ENCODE assay signal across 15 cellular contexts in the genomic region with DNA sequence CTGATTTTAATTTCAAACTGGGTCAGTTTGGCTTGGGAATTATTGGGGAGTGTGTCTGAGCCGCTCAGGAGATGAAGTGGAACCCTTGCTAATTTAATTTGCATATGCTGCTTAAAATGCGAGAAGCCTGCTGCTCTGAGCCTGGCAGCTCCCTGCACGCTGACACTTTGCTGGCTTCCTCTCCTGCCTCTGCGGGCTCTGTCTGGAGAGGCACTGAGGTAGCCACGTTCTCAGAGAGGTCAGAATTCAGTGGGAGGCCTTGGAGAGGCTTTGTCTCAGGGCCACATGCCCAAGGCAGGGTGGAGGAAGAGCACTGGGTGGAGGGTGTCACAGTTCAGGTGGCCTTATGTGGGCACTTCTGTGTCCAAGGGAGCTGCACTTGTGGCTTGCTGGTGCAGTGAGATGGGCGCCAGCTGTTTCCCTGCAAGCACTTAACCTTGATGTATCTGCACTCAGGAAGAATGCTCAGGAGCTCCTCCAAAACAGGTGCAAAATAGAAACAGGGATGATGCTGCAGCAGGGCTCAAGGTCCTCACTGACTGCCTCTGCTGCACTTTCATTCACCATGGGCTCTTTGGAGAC.
DNase-seq lines count a peak whose midpoint lies in the region; ATAC-seq and TF ChIP-seq lines count a peak whose summit lies in the region.
"Had no signal": no experiment of that assay in that cellular context is flagged by ENCODE, and none has a peak within 500 bp of the region (broad histone marks: within the 10 kb centered on the region; RNA-seq: fewer than 3 reads in every experiment).

No MANE protein-coding gene starts in this region.

- H3K27me3 ChIP-seq in BE2C (no peaks in the 10 kb centered on the region), suprapubic skin (no peaks in the 10 kb centered on the region)
- H3K27me3 ChIP-seq: gastrocnemius medialis, uterus had no signal

- no peak overlapping the region for H3K27ac ChIP-seq in suprapubic skin
- H3K27ac ChIP-seq: gastrocnemius medialis, uterus had no signal

- no peak for TF ChIP-seq EP300 in suprapubic skin (IDR thresholded peaks at IDR 0.05)

- H3K9me3 ChIP-seq in BE2C (no peaks in the 10 kb centered on the region), suprapubic skin (no peaks in the 10 kb centered on the region)
- H3K9me3 ChIP-seq: gastrocnemius medialis, uterus had no signal

- intact Hi-C loops in head of caudate nucleus (cut with DNase I): no loop called here

- TF ChIP-seq POLR2A in suprapubic skin (IDR thresholded peaks at IDR 0.05): no peak

- H3K4me3 ChIP-seq in BE2C (ENCODE audit: low read depth, low read length): no peak overlapping the region
- H3K4me3 ChIP-seq in suprapubic skin: no peak overlapping the region
- H3K4me3 ChIP-seq: gastrocnemius medialis, uterus had no signal

- H3K4me1 ChIP-seq in BE2C (peaks cover 7% of the 10 kb centered on the region; the same call in 1 of the 2 replicates), suprapubic skin (no peaks in the 10 kb centered on the region)
- H3K4me1 ChIP-seq: gastrocnemius medialis, uterus had no signal

- DNase-seq in BE2C (peak; percentile 32), NCI-H2171 (lab: John Stamatoyannopoulos, UW) (peak; percentile 34), head of caudate nucleus (peak in 29 of 42 donors; percentile 2 to 57 (median 20)), suprapubic skin (ENCODE audit: low spot score in 2 of 2) (no peak)
- DNase-seq: activated CD8-positive, alpha-beta memory T cell treated with anti-CD3 and anti-CD28 coated beads, Interleukin-2, amount 50 U/mL, for 4 hours; DMS153; gastrocnemius medialis; stimulated activated CD4-positive, alpha-beta T cell treated with anti-CD3 and anti-CD28 coated beads, Interleukin-2, amount 100 ng/mL, for 48 hours; uterus had no signal

- TF ChIP-seq CTCF in BE2C (IDR thresholded peaks at IDR 0.05; ENCODE audit: low read depth, low read length) (no peak), suprapubic skin (IDR thresholded peaks at IDR 0.05) (no peak)

- ATAC-seq in GM19351 (IDR thresholded peaks at IDR 0.05; ENCODE audit: unreplicated experiment) (peak; percentile 64), esophagus mucosa (no peak), GM18517 (IDR thresholded peaks at IDR 0.05; ENCODE audit: unreplicated experiment) (no peak), HG03342 (IDR thresholded peaks at IDR 0.05; ENCODE audit: unreplicated experiment) (no peak)
- ATAC-seq: activated naive CD4-positive, alpha-beta T cell treated with anti-CD3 and anti-CD28 coated beads, Interleukin-2, amount 50 U/mL, for 72 hours; gastrocnemius medialis; stimulated activated effector memory CD8-positive, alpha-beta T cell treated with anti-CD3 and anti-CD28 coated beads, Interleukin-12 subunit alpha, Interleukin-12 subunit beta, amount 100 ng/mL, for 72 hours had no signal

- H3K36me3 ChIP-seq in BE2C (no peaks in the 10 kb centered on the region), suprapubic skin (no peaks in the 10 kb centered on the region)
- H3K36me3 ChIP-seq: gastrocnemius medialis, uterus had no signal

- 29% methylated on average over 6 of the region's 6 CpGs for WGBS in suprapubic skin

Comparison
In these comparisons a context has a peak if more than half of its experiments do, and no peak if none do; other contexts are left out.
1. DNase-seq: peak in BE2C (single experiment), NCI-H2171 (single experiment) and head of caudate nucleus (29 of 42); none in suprapubic skin (0 of 2).